Comparison of ENCODE assay signal across 16 cellular contexts in the genomic region with DNA sequence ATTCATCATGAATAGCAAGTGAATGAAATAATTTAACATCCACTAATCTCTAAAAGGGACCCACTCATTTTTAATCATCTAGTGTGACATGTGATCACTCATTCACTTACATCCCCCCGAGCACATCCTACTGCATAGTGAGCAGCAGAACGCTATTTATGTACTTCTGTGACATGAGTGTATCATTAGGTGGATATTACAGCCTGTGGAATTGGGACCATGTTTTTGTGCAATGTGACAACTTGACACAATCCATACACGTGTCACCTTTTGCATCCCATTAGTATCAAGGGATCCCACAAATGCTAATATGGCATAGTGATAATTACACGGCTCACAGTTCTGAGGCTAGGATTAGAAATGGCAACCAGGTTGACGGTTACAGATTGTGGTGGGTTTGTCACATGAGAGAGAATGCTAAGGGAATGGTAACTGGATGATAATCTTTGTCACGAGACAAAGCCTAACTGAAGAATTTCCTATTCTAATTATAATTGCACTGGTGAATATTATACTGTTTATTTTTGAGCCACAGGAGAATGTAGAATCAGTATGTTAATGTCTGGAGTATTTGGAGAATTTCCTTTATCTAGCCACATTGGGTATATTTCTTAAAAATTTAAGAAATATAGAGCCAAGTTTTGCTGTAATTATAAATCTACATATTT.
"Had no signal": no experiment of that assay in that cellular context is flagged by ENCODE, and none has a peak within 500 bp of the region (broad histone marks: within the 10 kb centered on the region; RNA-seq: fewer than 3 reads in every experiment).

No MANE protein-coding gene starts in this region.

- H3K4me3 ChIP-seq: hepatocyte, smooth muscle cell, suprapubic skin had no signal

- H3K27me3 ChIP-seq: hepatocyte, neutrophil, suprapubic skin had no signal

- FAIRE-seq: bronchial epithelial cell, keratinocyte had no signal

- H3K36me3 ChIP-seq: neutrophil, suprapubic skin had no signal

- DNase-seq: activated CD4-positive, alpha-beta T cell treated with anti-CD3 and anti-CD28 coated beads for 1 hour; activated CD4-positive, alpha-beta T cell treated with anti-CD3 and anti-CD28 coated beads, Interleukin-2, amount 50 U/mL, for 4 hours; activated naive CD4-positive, alpha-beta T cell; activated T-cell treated with anti-CD3 and anti-CD28 coated beads for 4 hours; aorta; erythroblast; naive B cell; right cardiac atrium; T-helper 1 cell had no signal

- ATAC-seq: left lobe of liver, right cardiac atrium had no signal
